In the genomic region with DNA sequence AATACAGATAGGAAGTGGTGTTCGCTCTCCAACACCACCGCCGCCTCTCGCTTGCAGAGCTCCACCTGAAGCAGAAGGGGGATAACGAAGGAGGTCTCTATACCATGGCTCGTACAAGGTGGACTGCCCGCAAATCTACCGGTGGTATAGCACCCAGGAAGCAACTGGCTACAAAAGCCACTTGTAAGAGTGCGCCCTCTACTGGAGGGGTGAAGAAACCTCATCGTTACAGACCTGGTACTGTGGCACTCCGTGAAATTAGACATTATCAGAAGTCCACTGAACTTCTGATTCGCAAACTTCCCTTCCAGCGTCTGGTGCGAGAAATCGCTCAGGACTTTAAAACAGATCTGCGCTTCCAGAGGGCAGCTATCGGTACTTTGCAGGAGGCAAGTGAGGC, we compare ENCODE assay signal across 11 cellular contexts. TPM values are rescaled to one million over a fixed set of nuclear protein-coding genes. Genes with fewer than 3 reads are reported as not detected.
DNase-seq lines count a peak whose midpoint lies in the region; ATAC-seq, FAIRE-seq and TF ChIP-seq lines count a peak whose summit lies in the region.
"Had no signal": no experiment of that assay in that cellular context is flagged by ENCODE, and none has a peak within 500 bp of the region (broad histone marks: within the 10 kb centered on the region; RNA-seq: fewer than 3 reads in every experiment).

No MANE protein-coding gene starts in this region.

- H3K4me3 Mint-ChIP-seq in activated CD8-positive, alpha-beta memory T cell treated with anti-CD3 and anti-CD28 coated beads, Interleukin-2, amount 10 ng/mL, durations not matched to agents 7 days and 5 days: no peak overlapping the region
- no peak overlapping the region for H3K4me3 Mint-ChIP-seq in progenitor cell of endocrine pancreas (ENCODE audit: low read depth)
- H3K4me3 Mint-ChIP-seq: IgD-negative memory B cell had no signal

- H3K4me1 Mint-ChIP-seq in activated CD8-positive, alpha-beta memory T cell treated with anti-CD3 and anti-CD28 coated beads, Interleukin-2, amount 10 ng/mL, durations not matched to agents 7 days and 5 days: no peaks in the 10 kb centered on the region
- no peaks in the 10 kb centered on the region for H3K4me1 Mint-ChIP-seq in progenitor cell of endocrine pancreas (ENCODE audit: low read depth)
- H3K4me1 Mint-ChIP-seq: IgD-negative memory B cell had no signal

- H3K4me1 ChIP-seq in Loucy (ENCODE audit: insufficient read depth, low read length, poor library complexity, severe bottlenecking): no peaks in the 10 kb centered on the region

- no peaks in the 10 kb centered on the region for H3F3A ChIP-seq in Loucy (ENCODE audit: low read depth)

- peak; percentile 43; the same call in 1 of the 2 replicates for TF ChIP-seq CTCF in Loucy (conservative IDR thresholded peaks at IDR 0.05; ENCODE audit: low read length)
- TF ChIP-seq CTCF in bronchial epithelial cell (IDR thresholded peaks at IDR 0.05; ENCODE audit: insufficient read depth, low read length, severe bottlenecking): peak; percentile 39
- TF ChIP-seq CTCF in progenitor cell of endocrine pancreas (IDR thresholded peaks at IDR 0.05; ENCODE audit: unreplicated experiment): peak; percentile 18

- no peak overlapping the region for H3K4me2 ChIP-seq in Loucy (ENCODE audit: low read depth, low read length, poor library complexity, severe bottlenecking)
- H3K4me2 ChIP-seq: BLaER1 treated with 17β-estradiol and CSF1 and Interleukin-3, amounts not matched to agents 10 nM and 100 nM had no signal

- no peak for ATAC-seq in activated CD8-positive, alpha-beta memory T cell treated with anti-CD3 and anti-CD28 coated beads, Interleukin-2, amount 10 ng/mL, durations not matched to agents 7 days and 5 days
- ATAC-seq in GM21717 (IDR thresholded peaks at IDR 0.05; ENCODE audit: unreplicated experiment) (no peak), GM21528 (IDR thresholded peaks at IDR 0.05; ENCODE audit: low FRiP score, unreplicated experiment) (no peak)

- H3K4me3 ChIP-seq in Loucy (ENCODE audit: low read length, poor library complexity, severe bottlenecking) (no peak overlapping the region), bronchial epithelial cell (ENCODE audit: low read depth, low read length) (no peak overlapping the region)
- H3K4me3 ChIP-seq: BLaER1 treated with 17β-estradiol and CSF1 and Interleukin-3, amounts not matched to agents 10 nM and 100 nM had no signal

- H3K27ac Mint-ChIP-seq in activated CD8-positive, alpha-beta memory T cell treated with anti-CD3 and anti-CD28 coated beads, Interleukin-2, amount 10 ng/mL, durations not matched to agents 7 days and 5 days: no peak overlapping the region
- H3K27ac Mint-ChIP-seq in progenitor cell of endocrine pancreas: no peak overlapping the region
- H3K27ac Mint-ChIP-seq: IgD-negative memory B cell had no signal

- FAIRE-seq in bronchial epithelial cell (lab: Jason Lieb, UNC): no peak

- no peaks in the 10 kb centered on the region for H3K36me3 Mint-ChIP-seq in activated CD8-positive, alpha-beta memory T cell treated with anti-CD3 and anti-CD28 coated beads, Interleukin-2, amount 10 ng/mL, durations not matched to agents 7 days and 5 days
- no peaks in the 10 kb centered on the region for H3K36me3 Mint-ChIP-seq in progenitor cell of endocrine pancreas (ENCODE audit: insufficient read depth)
- H3K36me3 Mint-ChIP-seq: IgD-negative memory B cell had no signal

- no peaks in the 10 kb centered on the region for H3K9me3 Mint-ChIP-seq in activated CD8-positive, alpha-beta memory T cell treated with anti-CD3 and anti-CD28 coated beads, Interleukin-2, amount 10 ng/mL, durations not matched to agents 7 days and 5 days (ENCODE audit: low read depth)
- peaks cover 11% of the 10 kb centered on the region for H3K9me3 Mint-ChIP-seq in progenitor cell of endocrine pancreas (ENCODE audit: low read depth)

- no peaks in the 10 kb centered on the region for H3K9me2 ChIP-seq in Loucy (replicated peaks; ENCODE audit: low read depth, low read length)

- peak; percentile 37 for DNase-seq in activated CD8-positive, alpha-beta memory T cell treated with anti-CD3 and anti-CD28 coated beads, Interleukin-2, amount 10 ng/mL, durations not matched to agents 7 days and 5 days
- no peak for DNase-seq in activated CD8-positive, alpha-beta memory T cell treated with anti-CD3 and anti-CD28 coated beads for 24 hours
- DNase-seq in bronchial epithelial cell (ENCODE audit: low read depth) (no peak), progenitor cell of endocrine pancreas (ENCODE audit: low spot score, unreplicated experiment) (no peak), HCEC 1CT (no peak)
- DNase-seq: NK-92 treated with Interleukin-12 subunit alpha and Interleukin-12 subunit beta, amount 100 ng/mL, for 24 hours had no signal

- H3K9me3 ChIP-seq in Loucy (ENCODE audit: insufficient read depth, low read depth, low read length): no peaks in the 10 kb centered on the region
- H3K9me3 ChIP-seq: BLaER1 treated with 17β-estradiol and CSF1 and Interleukin-3, amounts not matched to agents 10 nM and 100 nM had no signal

- no peaks in the 10 kb centered on the region for H3K79me2 ChIP-seq in Loucy (ENCODE audit: insufficient read depth, low read length)

- H3K9ac ChIP-seq in Loucy (ENCODE audit: low read depth, low read length, poor library complexity, severe bottlenecking): no peak overlapping the region
- H3K9ac ChIP-seq: BLaER1 treated with 17β-estradiol and CSF1 and Interleukin-3, amounts not matched to agents 10 nM and 100 nM had no signal

- H2AFZ ChIP-seq in Loucy (ENCODE audit: low read length): no peak overlapping the region

- H4K20me1 ChIP-seq in Loucy (ENCODE audit: insufficient read depth, low read length, poor library complexity, severe bottlenecking): no peaks in the 10 kb centered on the region
- H4K20me1 ChIP-seq: BLaER1 treated with 17β-estradiol and CSF1 and Interleukin-3, amounts not matched to agents 10 nM and 100 nM had no signal

- CTCF ChIA-PET in activated CD8-positive, alpha-beta memory T cell treated with anti-CD3 and anti-CD28 coated beads, Interleukin-2, amount 10 ng/mL, durations not matched to agents 7 days and 5 days (lab: Charles Lee): no interaction called here

- H3K27me3 ChIP-seq in Loucy (ENCODE audit: insufficient read depth, low read length, poor library complexity, severe bottlenecking): no peaks in the 10 kb centered on the region
- no peaks in the 10 kb centered on the region for H3K27me3 ChIP-seq in bronchial epithelial cell (ENCODE audit: control insufficient read depth, insufficient read depth, low read length)

- no peaks in the 10 kb centered on the region for H3K27me3 Mint-ChIP-seq in activated CD8-positive, alpha-beta memory T cell treated with anti-CD3 and anti-CD28 coated beads, Interleukin-2, amount 10 ng/mL, durations not matched to agents 7 days and 5 days
- H3K27me3 Mint-ChIP-seq in progenitor cell of endocrine pancreas: no peaks in the 10 kb centered on the region
- H3K27me3 Mint-ChIP-seq: IgD-negative memory B cell had no signal

- H3K36me3 ChIP-seq in Loucy (ENCODE audit: insufficient read depth, low read length) (no peaks in the 10 kb centered on the region), bronchial epithelial cell (ENCODE audit: control insufficient read depth, insufficient read depth, low read length) (no peaks in the 10 kb centered on the region)
- H3K36me3 ChIP-seq: BLaER1 treated with 17β-estradiol and CSF1 and Interleukin-3, amounts not matched to agents 10 nM and 100 nM had no signal

RNA-seq across cellular contexts. Expression of gene BMP15, which starts 5.2 kb away (rescaled TPM):
- not detected for total RNA-seq in activated CD8-positive, alpha-beta memory T cell treated with anti-CD3 and anti-CD28 coated beads, Interleukin-2, amount 10 ng/mL, durations not matched to agents 7 days and 5 days
- total RNA-seq in bronchial epithelial cell (not detected in 2 replicates), progenitor cell of endocrine pancreas (not detected in 2 replicates)
